Comparison of ENCODE assay signal across 16 cellular contexts in genomic region chr14:101743701-101744100, GRCh38. TPM values are rescaled to one million over a fixed set of nuclear protein-coding genes. Genes with fewer than 3 reads are reported as not detected.
DNase-seq lines count a peak whose midpoint lies in the region; ATAC-seq and TF ChIP-seq lines count a peak whose summit lies in the region.
"Had no signal": no experiment of that assay in that cellular context is flagged by ENCODE, and none has a peak within 500 bp of the region (broad histone marks: within the 10 kb centered on the region; RNA-seq: fewer than 3 reads in every experiment).

No MANE protein-coding gene starts in this region.

- H3K4me2 ChIP-seq in osteoblast (ENCODE audit: insufficient read depth, low read length): no peak overlapping the region

- TF ChIP-seq POLR2A in suprapubic skin (IDR thresholded peaks at IDR 0.05): no peak

- H3K9ac ChIP-seq in colonic mucosa (ENCODE audit: low read depth in 2 of 2, low read length in 2 of 2): no peak overlapping the region

- no peak for ATAC-seq in HG03520 (IDR thresholded peaks at IDR 0.05; ENCODE audit: unreplicated experiment)
- no peak for ATAC-seq in HG02588 (IDR thresholded peaks at IDR 0.05; ENCODE audit: unreplicated experiment)
- no peak for ATAC-seq in GM18909 (IDR thresholded peaks at IDR 0.05; ENCODE audit: poor library complexity, unreplicated experiment)
- ATAC-seq: CD8-positive, alpha-beta T cell had no signal

- DNase-seq in colonic mucosa (peak; percentile 4), mesenteric fat pad (ENCODE audit: low spot score) (peak; percentile 26), osteoblast (ENCODE audit: insufficient read length, low spot score, missing footprints) (peak; percentile 54), suprapubic skin (ENCODE audit: low spot score in 2 of 2) (peak; percentile 16 to 40), posterior cingulate gyrus (no peak)
- DNase-seq: Caco-2; CD4-positive, CD25-positive, alpha-beta regulatory T cell; CD8-positive, alpha-beta T cell; DMS153; DND-41; GOT3; HCEC 1CT had no signal

- TF ChIP-seq CTCF in colonic mucosa (IDR thresholded peaks at IDR 0.05) (no peak), osteoblast (IDR thresholded peaks at IDR 0.05; ENCODE audit: extremely low read depth, low read depth, low read length) (no peak), suprapubic skin (IDR thresholded peaks at IDR 0.05) (no peak)

- intact Hi-C loops in colonic mucosa (cut with DNase I): no loop called here
- intact Hi-C loops in posterior cingulate gyrus (cut with DNase I): no loop called here

- H3K4me1 ChIP-seq in colonic mucosa (no peaks in the 10 kb centered on the region), osteoblast (ENCODE audit: insufficient read depth, low read length) (no peaks in the 10 kb centered on the region), suprapubic skin (peaks cover 11% of the 10 kb centered on the region)
- H3K4me1 ChIP-seq: Caco-2 had no signal

- H3K4me3 ChIP-seq in colonic mucosa: no peak overlapping the region
- no peak overlapping the region for H3K4me3 ChIP-seq in osteoblast (ENCODE audit: insufficient read depth, low read length)
- no peak overlapping the region for H3K4me3 ChIP-seq in suprapubic skin

- H3K79me2 ChIP-seq in osteoblast (ENCODE audit: insufficient read depth, low read length): no peaks in the 10 kb centered on the region

- WGBS in suprapubic skin: 91% methylated on average over 6 of the region's 6 CpGs

- no peak overlapping the region for H2AFZ ChIP-seq in osteoblast (ENCODE audit: low read length)

- H3K36me3 ChIP-seq in colonic mucosa (no peaks in the 10 kb centered on the region), osteoblast (ENCODE audit: insufficient read depth, low read length) (no peaks in the 10 kb centered on the region), suprapubic skin (no peaks in the 10 kb centered on the region)

- H4K20me1 ChIP-seq in osteoblast (ENCODE audit: insufficient read depth, low read length): no peaks in the 10 kb centered on the region

- TF ChIP-seq EP300 in suprapubic skin (IDR thresholded peaks at IDR 0.05): no peak

- H3K9me3 ChIP-seq in colonic mucosa (peaks cover 6% of the 10 kb centered on the region), osteoblast (ENCODE audit: low read depth, low read length) (peaks cover 7% of the 10 kb centered on the region), suprapubic skin (no peaks in the 10 kb centered on the region)

- H3K27ac ChIP-seq in colonic mucosa (no peak overlapping the region), osteoblast (ENCODE audit: low read depth, low read length) (no peak overlapping the region), suprapubic skin (no peak overlapping the region)
- H3K27ac ChIP-seq: C4-2B had no signal

- no peaks in the 10 kb centered on the region for H3K27me3 ChIP-seq in colonic mucosa
- peaks cover 3% of the 10 kb centered on the region for H3K27me3 ChIP-seq in osteoblast (ENCODE audit: insufficient read depth, low read length)
- no peaks in the 10 kb centered on the region for H3K27me3 ChIP-seq in suprapubic skin

RNA-seq across cellular contexts. Expression of gene PPP2R5C, which starts 17.8 kb away (rescaled TPM):
- total RNA-seq in colonic mucosa (100 to 1,000 TPM; 146 to 153 TPM), mesenteric fat pad (124 TPM), osteoblast (101 and 111 TPM in 2 replicates), suprapubic skin (100 to 1,000 TPM; 104 to 149 (median 119) TPM)

Comparison
In these comparisons a context has a peak if more than half of its experiments do, and no peak if none do; other contexts are left out.
1. DNase-seq: peak in colonic mucosa (single experiment), mesenteric fat pad (single experiment), osteoblast (single experiment) and suprapubic skin (2 of 2); none in posterior cingulate gyrus (0 of 10).